Comparison of ENCODE assay signal across 9 cellular contexts in genomic region chr1:156801409-156802121, GRCh38. TPM values are rescaled to one million over a fixed set of nuclear protein-coding genes. Genes with fewer than 3 reads are reported as not detected.
DNase-seq lines count a peak whose midpoint lies in the region; ATAC-seq and TF ChIP-seq lines count a peak whose summit lies in the region.
"Had no signal": no experiment of that assay in that cellular context is flagged by ENCODE, and none has a peak within 500 bp of the region (broad histone marks: within the 10 kb centered on the region; RNA-seq: fewer than 3 reads in every experiment).

No MANE protein-coding gene starts in this region.

- H3K4me1 Mint-ChIP-seq in WTC11 = no peaks in the 10 kb centered on the region

- H3K4me3 ChIP-seq in foreskin fibroblast (ENCODE audit: low read depth in 1 of 2, low read length in 2 of 2) = no peak overlapping the region
- H3K4me3 ChIP-seq in left lung = no peak overlapping the region

- H3K9me3 Mint-ChIP-seq in WTC11 = no peaks in the 10 kb centered on the region

- TF ChIP-seq CTCF in 22Rv1 (IDR thresholded peaks at IDR 0.05) = peak; percentile 6; the same call in 1 of the 2 replicates
- no peak for TF ChIP-seq CTCF in WTC11 (IDR thresholded peaks at IDR 0.05)
- TF ChIP-seq CTCF in foreskin fibroblast (IDR thresholded peaks at IDR 0.05; ENCODE audit: low read depth, low read length) = peak; percentile 47
- no peak for TF ChIP-seq CTCF in left lung (IDR thresholded peaks at IDR 0.05)
- TF ChIP-seq CTCF in GM13976 (IDR thresholded peaks at IDR 0.05; ENCODE audit: borderline replicate concordance, control extremely low read depth, extremely low read depth, insufficient read depth, missing control alignments) = no peak

- peaks cover 34% of the 10 kb centered on the region for H3K36me3 Mint-ChIP-seq in WTC11

- DNase-seq in ELR (ENCODE audit: low read depth) (peak; percentile 49), WTC11 (ENCODE audit: low spot score) (no peak), foreskin fibroblast (peak; percentile 83 to 89), left lung (no peak), GM13976 (ENCODE audit: low spot score) (no peak)
- DNase-seq in stimulated activated CD4-positive, alpha-beta T cell treated with anti-CD3 and anti-CD28 coated beads, Interleukin-1b, Interleukin-23, amount 100 ng/mL, for 48 hours = no peak
- DNase-seq: stimulated activated CD4-positive, alpha-beta T cell treated with anti-CD3 and anti-CD28 coated beads, Interleukin-4, amount 100 ng/mL, for 4 hours had no signal

- H3K27me3 ChIP-seq in left lung = no peaks in the 10 kb centered on the region

- ATAC-seq in WTC11 (no peak), GM18867 (IDR thresholded peaks at IDR 0.05; ENCODE audit: unreplicated experiment) (no peak), left lung (no peak)

- H3K27me3 Mint-ChIP-seq in WTC11 (ENCODE audit: low read depth) = no peaks in the 10 kb centered on the region

- no peaks in the 10 kb centered on the region for H3K9me3 ChIP-seq in left lung

- H3K4me3 Mint-ChIP-seq in WTC11 = no peak overlapping the region

- intact Hi-C loops in left lung (cut with DNase I) = no loop called here

- 0 out of 2 replicates have a peak overlapping the region, but pooled peaks have one; percentile 7 for H3K27ac Mint-ChIP-seq in WTC11

- H3K36me3 ChIP-seq in left lung = peaks cover 2 to 61% of the 10 kb centered on the region in 2 donors

- H3K27ac ChIP-seq in 22Rv1 (no peak overlapping the region), left lung (no peak overlapping the region)

- POLR2A ChIA-PET in WTC11 (lab: Charles Lee) = no interaction called here

- CTCF ChIA-PET in WTC11 (lab: Charles Lee) = interaction anchor here (1.3 to 7.0 kb wide), 5 partner anchors 58 to 126 kb away, joined by 3 to 53 read pairs (median 8); partner anchors contain the start of genes INSRR and NTRK1

- in situ Hi-C loops in GM13976 (cut with MboI; ENCODE audit: low sequenced_read_pairs, unreplicated experiment) = no loop called here

- peaks cover 0 to 7% of the 10 kb centered on the region in 2 donors for H3K4me1 ChIP-seq in left lung

TF ChIP-seq in WTC11, 78 proteins besides CTCF, POLR2A, EP300 and RAD21:
- TF ChIP-seq TP53 (CRISPR knock-in tag; IDR thresholded peaks at IDR 0.05) = no peak

RNA-seq across cellular contexts. Expression of gene SH2D2A, which starts 15.1 kb away (rescaled TPM):
- total RNA-seq in WTC11 (2021) = 4.9 to 6.9 TPM (median 6.6 TPM) in 3 replicates
- total RNA-seq in left lung = 1 to 10 TPM; 1.7 to 4.4 TPM

RNA-seq across cellular contexts. Expression of gene PRCC, which starts 34.2 kb away (rescaled TPM):
- total RNA-seq in WTC11 (2021) (97.4 to 98.5 TPM (median 98.0 TPM) in 3 replicates), left lung (10 to 100 TPM; 40.7 to 56.2 TPM)

RNA-seq across cellular contexts. Expression of gene HDGF, which starts 50.1 kb away (rescaled TPM):
- total RNA-seq in WTC11 (2021) (301 to 339 TPM (median 318 TPM) in 3 replicates), left lung (100 to 1,000 TPM; 139 to 207 TPM)

RNA-seq across cellular contexts. Expression of gene INSRR, which starts 57.4 kb away (rescaled TPM):
- 0.05 to 0.11 TPM in 2 of 3 replicates, not detected in the other for total RNA-seq in WTC11 (2021)
- total RNA-seq in left lung = not detected

RNA-seq across cellular contexts. Expression of gene NTRK1, which starts 59.1 kb away (rescaled TPM):
- total RNA-seq in WTC11 (2021) (0.23 to 0.42 TPM (median 0.23 TPM) in 3 replicates), left lung (under 1 TPM; 0.47 to 0.97 TPM)

Comparison
In these comparisons a context has a peak if more than half of its experiments do, and no peak if none do; other contexts are left out.
1. CTCF ChIP-seq: peak in 22Rv1 (single experiment) and foreskin fibroblast (single experiment); none in WTC11 (single experiment), left lung (0 of 2) and GM13976 (single experiment).
2. DNase-seq: peak in ELR (single experiment) and foreskin fibroblast (2 of 2); none in WTC11 (single experiment), stimulated activated CD4-positive, alpha-beta T cell treated with anti-CD3 and anti-CD28 coated beads, Interleukin-1b, Interleukin-23, amount 100 ng/mL, for 48 hours (single experiment), left lung (0 of 2) and GM13976 (single experiment).